Comparison of ENCODE assay signal across 1 cellular context in genomic region chr15:57296473-57297162, GRCh38.
TF ChIP-seq lines count a peak whose summit lies in the region.

No MANE protein-coding gene starts in this region.

TF ChIP-seq in IMR-90, 13 proteins besides CTCF, POLR2A, EP300 and RAD21 (continued from another document):
- TF ChIP-seq USF2 (IDR thresholded peaks at IDR 0.05; ENCODE audit: low read depth, low read length) (no peak), MAZ (IDR thresholded peaks at IDR 0.05; ENCODE audit: borderline replicate concordance, low read depth, low read length) (no peak), MAFK (IDR thresholded peaks at IDR 0.05; ENCODE audit: low read depth, low read length) (no peak), RFX5 (IDR thresholded peaks at IDR 0.05; ENCODE audit: low read depth, low read length) (no peak), RCOR1 (IDR thresholded peaks at IDR 0.05; ENCODE audit: insufficient replicate concordance, low read length) (no peak), FOS (IDR thresholded peaks at IDR 0.05; ENCODE audit: low read depth, low read length) (no peak), NFE2L2 (IDR thresholded peaks at IDR 0.05; ENCODE audit: low read depth, low read length) (no peak), CEBPB (IDR thresholded peaks at IDR 0.05; ENCODE audit: low read depth, low read length) (no peak), SMC3 (IDR thresholded peaks at IDR 0.05; ENCODE audit: low read depth, low read length) (no peak)
- TF ChIP-seq, protein P1, sequence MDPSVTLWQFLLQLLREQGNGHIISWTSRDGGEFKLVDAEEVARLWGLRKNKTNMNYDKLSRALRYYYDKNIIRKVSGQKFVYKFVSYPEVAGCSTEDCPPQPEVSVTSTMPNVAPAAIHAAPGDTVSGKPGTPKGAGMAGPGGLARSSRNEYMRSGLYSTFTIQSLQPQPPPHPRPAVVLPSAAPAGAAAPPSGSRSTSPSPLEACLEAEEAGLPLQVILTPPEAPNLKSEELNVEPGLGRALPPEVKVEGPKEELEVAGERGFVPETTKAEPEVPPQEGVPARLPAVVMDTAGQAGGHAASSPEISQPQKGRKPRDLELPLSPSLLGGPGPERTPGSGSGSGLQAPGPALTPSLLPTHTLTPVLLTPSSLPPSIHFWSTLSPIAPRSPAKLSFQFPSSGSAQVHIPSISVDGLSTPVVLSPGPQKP (IDR thresholded peaks at IDR 0.05; ENCODE audit: borderline replicate concordance, low read depth, low read length) = no peak
